Comparison of ENCODE assay signal across 8 cellular contexts in the genomic region with DNA sequence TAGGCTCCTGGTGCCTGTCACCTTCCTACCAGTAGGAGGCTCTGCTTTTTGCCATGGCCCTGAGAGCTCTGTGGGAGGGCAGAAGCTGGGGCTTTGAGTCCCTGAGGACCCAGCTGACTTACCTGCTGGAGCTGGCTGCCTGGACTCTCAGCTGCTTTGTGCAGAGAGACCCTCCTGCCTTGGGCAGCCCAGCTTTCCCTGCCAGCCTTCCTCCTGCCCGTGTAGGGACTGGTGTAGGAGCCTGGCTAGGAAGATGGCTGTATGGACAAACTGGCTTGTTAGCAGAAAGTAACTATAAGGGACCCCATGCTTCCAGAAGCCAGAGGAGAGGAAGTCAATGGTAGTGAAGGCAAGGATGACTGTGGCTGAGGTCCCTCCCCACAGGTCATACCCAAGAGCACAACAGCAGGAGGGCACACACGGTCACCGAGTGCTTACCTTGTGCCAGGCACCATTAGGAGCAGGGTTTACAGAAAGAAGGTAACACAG. TPM values are rescaled to one million over a fixed set of nuclear protein-coding genes. Genes with fewer than 3 reads are reported as not detected.
DNase-seq lines count a peak whose midpoint lies in the region; ATAC-seq and TF ChIP-seq lines count a peak whose summit lies in the region.

No MANE protein-coding gene starts in this region.

- ATAC-seq in HG02798 (IDR thresholded peaks at IDR 0.05; ENCODE audit: poor library complexity, unreplicated experiment) (peak; percentile 75), gastrocnemius medialis (no peak), GM18858 (IDR thresholded peaks at IDR 0.05; ENCODE audit: unreplicated experiment) (no peak)

- H3K27ac ChIP-seq in colonic mucosa (no peak overlapping the region), gastrocnemius medialis (peak overlapping the region in 1 of 4 donors; percentile 10)

- H3K4me3 ChIP-seq in colonic mucosa = no peak overlapping the region
- no peak overlapping the region for H3K4me3 ChIP-seq in gastrocnemius medialis

- H3K4me1 ChIP-seq in colonic mucosa (no peaks in the 10 kb centered on the region), gastrocnemius medialis (peaks cover 28 to 30% of the 10 kb centered on the region in 2 donors)

- H3K9ac ChIP-seq in colonic mucosa (ENCODE audit: low read depth in 2 of 2, low read length in 2 of 2) = no peak overlapping the region

- H3K27me3 ChIP-seq in colonic mucosa (no peaks in the 10 kb centered on the region), gastrocnemius medialis (no peaks in the 10 kb centered on the region)

- H3K36me3 ChIP-seq in colonic mucosa = peaks cover 19% of the 10 kb centered on the region
- H3K36me3 ChIP-seq in gastrocnemius medialis = peaks cover 0 to 46% of the 10 kb centered on the region in 2 donors

- in situ Hi-C loops in gastrocnemius medialis (cut with MboI; ENCODE audit: low sequenced_read_pairs in 4 of 4) = no loop called here

- TF ChIP-seq CTCF in colonic mucosa (IDR thresholded peaks at IDR 0.05) (peak; percentile 42), gastrocnemius medialis (IDR thresholded peaks at IDR 0.05 in 4 of 5, conservative IDR thresholded peaks at IDR 0.05 in 1 of 5) (peak in 2 of 5 experiments; percentile 18 to 33)

- peak; percentile 49 for DNase-seq in SIG-M5 treated with dmso at 0.1 percent for 504 hours (lab: John Stamatoyannopoulos, UW; ENCODE audit: unreplicated experiment)
- no peak for DNase-seq in SIG-M5 (lab: John Stamatoyannopoulos, UW)
- peak; percentile 61 for DNase-seq in OCI-M1 (lab: John Stamatoyannopoulos, UW)
- no peak for DNase-seq in colonic mucosa
- DNase-seq in myocyte (ENCODE audit: low read depth) = peak; percentile 40
- no peak for DNase-seq in gastrocnemius medialis

- intact Hi-C loops in colonic mucosa (cut with DNase I) = no loop called here
- intact Hi-C loops in gastrocnemius medialis (cut with DNase I; ENCODE audit: low total_unique reads) = loop anchor here (1.0 kb wide), 1 partner anchor 10 kb away; the partner anchor contains the start of gene CELSR2

- no peak for TF ChIP-seq POLR2A in gastrocnemius medialis (IDR thresholded peaks at IDR 0.05)

- no peaks in the 10 kb centered on the region for H3K9me3 ChIP-seq in colonic mucosa
- H3K9me3 ChIP-seq in gastrocnemius medialis = no peaks in the 10 kb centered on the region

RNA-seq across cellular contexts. Expression of gene CELSR2, which starts 9.7 kb away (rescaled TPM):
- total RNA-seq in colonic mucosa (1 to 10 TPM; 4.2 to 6.1 TPM), myocyte (0.31 and 0.43 TPM in 2 replicates), gastrocnemius medialis (10 to 100 TPM in 1 of 4 donors, 1 to 10 TPM in 3; 5.8 to 12.5 (median 7.9) TPM)
- polyA plus RNA-seq in myocyte (2012) = 2.0 TPM

RNA-seq across cellular contexts. Expression of gene SARS1, which starts 25.9 kb away (rescaled TPM):
- total RNA-seq in colonic mucosa (100 to 1,000 TPM; 139 to 193 TPM), myocyte (146 and 160 TPM in 2 replicates), gastrocnemius medialis (100 to 1,000 TPM in 1 of 4 donors, 10 to 100 TPM in 3; 97.6 to 116 (median 98.7) TPM)
- polyA plus RNA-seq in myocyte (2012) = 348 TPM

RNA-seq across cellular contexts. Expression of gene PSRC1, which starts 43.3 kb away (rescaled TPM):
- 10 to 100 TPM in 1 of 2 donors, 1 to 10 TPM in 1; 6.5 to 36.0 TPM for total RNA-seq in colonic mucosa
- 3.6 and 4.0 TPM in 2 replicates for total RNA-seq in myocyte
- 2.8 TPM for polyA plus RNA-seq in myocyte (2012)
- total RNA-seq in gastrocnemius medialis = 1 to 10 TPM in 1 of 4 donors, under 1 TPM in 2, not detected in 1; 0.19 to 2.3 (median 0.84) TPM

Comparison
In these comparisons a context has a peak if more than half of its experiments do, and no peak if none do; other contexts are left out.
1. DNase-seq: peak in SIG-M5 treated with dmso at 0.1 percent for 504 hours (single experiment), OCI-M1 (single experiment) and myocyte (single experiment); none in SIG-M5 (single experiment), colonic mucosa (single experiment) and gastrocnemius medialis (0 of 2).